ENCODE assay signal across 23 cellular contexts in genomic region chr15:64349375-64349774, GRCh38. TPM values are rescaled to one million over a fixed set of nuclear protein-coding genes. Genes with fewer than 3 reads are reported as not detected.
"Had no signal": no experiment of that assay in that cellular context is flagged by ENCODE, and none has a peak within 500 bp of the region (broad histone marks: within the 10 kb centered on the region; RNA-seq: fewer than 3 reads in every experiment).

No MANE protein-coding gene starts in this region.

- H3K27ac ChIP-seq: ovary, right lobe of liver, skin epidermis, stomach, thyroid gland, upper lobe of left lung had no signal

- DNase-seq: activated B cell treated with CpG ODN at 0.5 μM for 24 hours; activated CD4-positive, alpha-beta T cell treated with anti-CD3 and anti-CD28 coated beads, Interleukin-2, amount 50 U/mL, for 1 hour; activated CD8-positive, alpha-beta T cell treated with anti-CD3 and anti-CD28 coated beads for 36 hours; activated gamma-delta T cell treated with Interleukin-2 at 50 U/mL for 16 hours; activated naive CD4-positive, alpha-beta T cell treated with anti-CD3 and anti-CD28 coated beads, Interleukin-2, amount 50 U/mL, for 16 hours; activated T-cell treated with anti-CD3 and anti-CD28 coated beads, Interleukin-2, amount 50 U/mL, for 4 hours; amniotic stem cell; caudate nucleus; cortex of kidney; effector memory CD8-positive, alpha-beta T cell; foreskin fibroblast; mammary epithelial cell; naive thymus-derived CD4-positive, alpha-beta T cell; ovary; right lobe of liver; stimulated activated CD4-positive, alpha-beta T cell treated with anti-CD3 and anti-CD28 coated beads, Interleukin-4, amount 100 ng/mL, for 24 hours; stomach; T-helper 1 cell; thyroid gland; upper lobe of left lung had no signal

- H3K27me3 ChIP-seq: ovary, right lobe of liver, stomach, thyroid gland, upper lobe of left lung had no signal

- ATAC-seq: activated CD8-positive, alpha-beta T cell treated with anti-CD3 and anti-CD28 coated beads for 36 hours; activated T-cell treated with anti-CD3 and anti-CD28 coated beads, Interleukin-2, amount 50 U/mL, for 4 hours; activated T-helper 17 cell treated with anti-CD3 and anti-CD28 coated beads, Interleukin-2, amount 50 U/mL, for 72 hours; effector memory CD8-positive, alpha-beta T cell; naive thymus-derived CD4-positive, alpha-beta T cell; right lobe of liver; stimulated activated effector memory CD8-positive, alpha-beta T cell treated with anti-CD3 and anti-CD28 coated beads, Interleukin-12 subunit alpha, Interleukin-12 subunit beta, amount 100 ng/mL, for 72 hours had no signal

- H3K9me3 ChIP-seq: ovary, right lobe of liver, stomach, thyroid gland, upper lobe of left lung had no signal

- H3K36me3 ChIP-seq: ovary, right lobe of liver, thyroid gland had no signal

- H3K4me3 ChIP-seq: ovary, right lobe of liver, skin epidermis, stomach, thyroid gland, upper lobe of left lung had no signal

RNA-seq across cellular contexts. Expression of gene PCLAF, which starts 31.9 kb away (rescaled TPM):
- polyA plus RNA-seq: naive thymus-derived CD4-positive, alpha-beta T cell had no signal
